2 cellular contexts compared by ENCODE assay signal in the genomic region with DNA sequence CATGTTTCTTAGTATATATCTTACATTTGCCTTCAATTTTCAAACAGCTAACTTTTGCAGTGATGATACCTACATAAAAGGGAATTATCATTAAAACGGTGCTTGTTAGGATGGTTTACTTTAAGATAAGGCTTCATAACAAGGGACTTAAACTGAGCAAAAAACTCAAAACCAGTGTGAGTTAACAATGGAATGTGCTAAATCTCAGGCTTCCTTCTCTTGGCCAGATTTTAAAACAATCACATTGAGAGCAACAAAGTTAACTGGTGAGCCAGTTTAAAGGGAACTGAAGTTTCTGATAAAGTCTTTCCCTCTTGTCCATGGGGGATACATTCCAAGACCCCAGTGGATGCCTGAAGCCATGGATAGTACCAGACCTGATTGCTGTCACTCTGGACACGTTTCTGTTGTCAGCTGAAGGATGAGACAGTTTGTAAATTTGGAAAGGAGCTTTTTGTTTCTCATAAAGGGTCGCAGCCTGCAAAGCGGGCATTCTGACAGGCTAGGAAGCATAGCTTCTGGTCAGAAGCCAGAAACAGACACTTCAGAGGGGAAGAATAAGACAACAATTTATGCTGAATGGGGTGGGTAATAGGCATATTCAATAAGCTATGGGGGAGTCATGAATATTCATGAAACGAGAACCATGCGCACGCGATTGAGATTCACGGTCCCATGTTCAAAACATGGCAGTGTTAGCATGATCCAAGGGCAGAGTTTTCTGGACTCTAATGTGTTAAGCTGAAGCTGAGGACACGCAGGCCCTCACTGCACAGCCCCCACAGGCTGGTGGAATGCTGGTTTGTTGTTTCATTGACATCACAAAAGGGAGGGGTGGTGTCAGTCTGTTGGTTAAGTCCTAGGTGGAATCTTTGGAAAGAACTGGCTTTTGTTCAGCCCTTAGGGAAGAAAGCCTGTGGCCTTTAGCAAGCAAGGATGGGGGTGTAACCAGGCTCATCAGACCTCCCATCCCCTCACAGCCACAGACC.
A peak's percentile ranks its signal among the peaks of the same experiment; 100 is the strongest.
TF ChIP-seq lines count a peak whose summit lies in the region.

No MANE protein-coding gene starts in this region.

TF ChIP-seq in HepG2, 621 proteins besides CTCF, POLR2A, EP300 and RAD21 (continued from another document and continues in another):
- TF ChIP-seq MAZ (IDR thresholded peaks at IDR 0.05; ENCODE audit: borderline replicate concordance, low read depth, low read length), result peak; percentile 69
- no peak for TF ChIP-seq MAZ (CRISPR knock-in tag; IDR thresholded peaks at IDR 0.05; ENCODE audit: low read depth)
- peak; percentile 76 for TF ChIP-seq PATZ1 (CRISPR knock-in tag; IDR thresholded peaks at IDR 0.05)
- peak; percentile 45; the same call in 1 of the 2 replicates for TF ChIP-seq ZMYM4 (CRISPR knock-in tag; IDR thresholded peaks at IDR 0.05)
- TF ChIP-seq SCMH1 (CRISPR knock-in tag; IDR thresholded peaks at IDR 0.05; ENCODE audit: borderline replicate concordance), result no peak
- TF ChIP-seq KAT7 (CRISPR knock-in tag; IDR thresholded peaks at IDR 0.05; ENCODE audit: borderline replicate concordance), result no peak
- no peak for TF ChIP-seq ZNF101 (CRISPR knock-in tag; IDR thresholded peaks at IDR 0.05; ENCODE audit: borderline replicate concordance, low read depth)
- TF ChIP-seq FOXA1 (IDR thresholded peaks at IDR 0.05), result no peak
- peak; percentile 57 for TF ChIP-seq FOXA1 (CRISPR knock-in tag; IDR thresholded peaks at IDR 0.05)
- TF ChIP-seq SOX6 (IDR thresholded peaks at IDR 0.05), result no peak
- TF ChIP-seq SOX6 (CRISPR knock-in tag; IDR thresholded peaks at IDR 0.05), result peak; percentile 45; the same call in 1 of the 2 replicates
- TF ChIP-seq, protein P1, sequence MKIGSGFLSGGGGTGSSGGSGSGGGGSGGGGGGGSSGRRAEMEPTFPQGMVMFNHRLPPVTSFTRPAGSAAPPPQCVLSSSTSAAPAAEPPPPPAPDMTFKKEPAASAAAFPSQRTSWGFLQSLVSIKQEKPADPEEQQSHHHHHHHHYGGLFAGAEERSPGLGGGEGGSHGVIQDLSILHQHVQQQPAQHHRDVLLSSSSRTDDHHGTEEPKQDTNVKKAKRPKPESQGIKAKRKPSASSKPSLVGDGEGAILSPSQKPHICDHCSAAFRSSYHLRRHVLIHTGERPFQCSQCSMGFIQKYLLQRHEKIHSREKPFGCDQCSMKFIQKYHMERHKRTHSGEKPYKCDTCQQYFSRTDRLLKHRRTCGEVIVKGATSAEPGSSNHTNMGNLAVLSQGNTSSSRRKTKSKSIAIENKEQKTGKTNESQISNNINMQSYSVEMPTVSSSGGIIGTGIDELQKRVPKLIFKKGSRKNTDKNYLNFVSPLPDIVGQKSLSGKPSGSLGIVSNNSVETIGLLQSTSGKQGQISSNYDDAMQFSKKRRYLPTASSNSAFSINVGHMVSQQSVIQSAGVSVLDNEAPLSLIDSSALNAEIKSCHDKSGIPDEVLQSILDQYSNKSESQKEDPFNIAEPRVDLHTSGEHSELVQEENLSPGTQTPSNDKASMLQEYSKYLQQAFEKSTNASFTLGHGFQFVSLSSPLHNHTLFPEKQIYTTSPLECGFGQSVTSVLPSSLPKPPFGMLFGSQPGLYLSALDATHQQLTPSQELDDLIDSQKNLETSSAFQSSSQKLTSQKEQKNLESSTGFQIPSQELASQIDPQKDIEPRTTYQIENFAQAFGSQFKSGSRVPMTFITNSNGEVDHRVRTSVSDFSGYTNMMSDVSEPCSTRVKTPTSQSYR (CRISPR knock-in tag; IDR thresholded peaks at IDR 0.05; ENCODE audit: borderline replicate concordance), result peak; percentile 81; the same call in 1 of the 2 replicates
- TF ChIP-seq NCOA2 (CRISPR knock-in tag; IDR thresholded peaks at IDR 0.05), result 0 out of 2 replicates have a peak, but pooled peaks have one; percentile 29
- peak; percentile 33; the same call in 1 of the 2 replicates for TF ChIP-seq TBX2 (CRISPR knock-in tag; IDR thresholded peaks at IDR 0.05; ENCODE audit: borderline replicate concordance)
- peak; percentile 16; the same call in 1 of the 2 replicates for TF ChIP-seq HDAC2 (CRISPR knock-in tag; IDR thresholded peaks at IDR 0.05)
- TF ChIP-seq, protein P2, sequence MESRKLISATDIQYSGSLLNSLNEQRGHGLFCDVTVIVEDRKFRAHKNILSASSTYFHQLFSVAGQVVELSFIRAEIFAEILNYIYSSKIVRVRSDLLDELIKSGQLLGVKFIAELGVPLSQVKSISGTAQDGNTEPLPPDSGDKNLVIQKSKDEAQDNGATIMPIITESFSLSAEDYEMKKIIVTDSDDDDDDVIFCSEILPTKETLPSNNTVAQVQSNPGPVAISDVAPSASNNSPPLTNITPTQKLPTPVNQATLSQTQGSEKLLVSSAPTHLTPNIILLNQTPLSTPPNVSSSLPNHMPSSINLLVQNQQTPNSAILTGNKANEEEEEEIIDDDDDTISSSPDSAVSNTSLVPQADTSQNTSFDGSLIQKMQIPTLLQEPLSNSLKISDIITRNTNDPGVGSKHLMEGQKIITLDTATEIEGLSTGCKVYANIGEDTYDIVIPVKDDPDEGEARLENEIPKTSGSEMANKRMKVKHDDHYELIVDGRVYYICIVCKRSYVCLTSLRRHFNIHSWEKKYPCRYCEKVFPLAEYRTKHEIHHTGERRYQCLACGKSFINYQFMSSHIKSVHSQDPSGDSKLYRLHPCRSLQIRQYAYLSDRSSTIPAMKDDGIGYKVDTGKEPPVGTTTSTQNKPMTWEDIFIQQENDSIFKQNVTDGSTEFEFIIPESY (CRISPR knock-in tag; IDR thresholded peaks at IDR 0.05), result peak; percentile 63
- 0 out of 2 replicates have a peak, but pooled peaks have one; percentile 48 for TF ChIP-seq IRF2 (CRISPR knock-in tag; IDR thresholded peaks at IDR 0.05)
- no peak for TF ChIP-seq CHD2 (IDR thresholded peaks at IDR 0.05; ENCODE audit: low read depth, low read length)
- no peak for TF ChIP-seq ZSCAN31 (CRISPR knock-in tag; IDR thresholded peaks at IDR 0.05; ENCODE audit: low read depth)
- no peak for TF ChIP-seq NRL (CRISPR knock-in tag; IDR thresholded peaks at IDR 0.05; ENCODE audit: borderline replicate concordance)
- TF ChIP-seq CREM (IDR thresholded peaks at IDR 0.05), result peak; percentile 39; the same call in 1 of the 2 replicates
- TF ChIP-seq CREM (CRISPR knock-in tag; IDR thresholded peaks at IDR 0.05), result no peak

TF ChIP-seq in SK-N-SH treated with all-trans-retinoic acid at 6 μM for 48 hours, 23 proteins besides CTCF, POLR2A, EP300 and RAD21 (continued from another document):
- TF ChIP-seq, protein P3, sequence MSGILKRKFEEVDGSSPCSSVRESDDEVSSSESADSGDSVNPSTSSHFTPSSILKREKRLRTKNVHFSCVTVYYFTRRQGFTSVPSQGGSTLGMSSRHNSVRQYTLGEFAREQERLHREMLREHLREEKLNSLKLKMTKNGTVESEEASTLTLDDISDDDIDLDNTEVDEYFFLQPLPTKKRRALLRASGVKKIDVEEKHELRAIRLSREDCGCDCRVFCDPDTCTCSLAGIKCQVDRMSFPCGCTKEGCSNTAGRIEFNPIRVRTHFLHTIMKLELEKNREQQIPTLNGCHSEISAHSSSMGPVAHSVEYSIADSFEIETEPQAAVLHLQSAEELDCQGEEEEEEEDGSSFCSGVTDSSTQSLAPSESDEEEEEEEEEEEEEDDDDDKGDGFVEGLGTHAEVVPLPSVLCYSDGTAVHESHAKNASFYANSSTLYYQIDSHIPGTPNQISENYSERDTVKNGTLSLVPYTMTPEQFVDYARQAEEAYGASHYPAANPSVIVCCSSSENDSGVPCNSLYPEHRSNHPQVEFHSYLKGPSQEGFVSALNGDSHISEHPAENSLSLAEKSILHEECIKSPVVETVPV (CRISPR knock-in tag; IDR thresholded peaks at IDR 0.05), result no peak
- no peak for TF ChIP-seq ZFP3 (CRISPR knock-in tag; IDR thresholded peaks at IDR 0.05)
- no peak for TF ChIP-seq OSR1 (CRISPR knock-in tag; IDR thresholded peaks at IDR 0.05)
- no peak for TF ChIP-seq GLIS3 (CRISPR knock-in tag; IDR thresholded peaks at IDR 0.05)
- TF ChIP-seq TOX (CRISPR knock-in tag; IDR thresholded peaks at IDR 0.05; ENCODE audit: borderline replicate concordance), result no peak
- TF ChIP-seq, protein P4, sequence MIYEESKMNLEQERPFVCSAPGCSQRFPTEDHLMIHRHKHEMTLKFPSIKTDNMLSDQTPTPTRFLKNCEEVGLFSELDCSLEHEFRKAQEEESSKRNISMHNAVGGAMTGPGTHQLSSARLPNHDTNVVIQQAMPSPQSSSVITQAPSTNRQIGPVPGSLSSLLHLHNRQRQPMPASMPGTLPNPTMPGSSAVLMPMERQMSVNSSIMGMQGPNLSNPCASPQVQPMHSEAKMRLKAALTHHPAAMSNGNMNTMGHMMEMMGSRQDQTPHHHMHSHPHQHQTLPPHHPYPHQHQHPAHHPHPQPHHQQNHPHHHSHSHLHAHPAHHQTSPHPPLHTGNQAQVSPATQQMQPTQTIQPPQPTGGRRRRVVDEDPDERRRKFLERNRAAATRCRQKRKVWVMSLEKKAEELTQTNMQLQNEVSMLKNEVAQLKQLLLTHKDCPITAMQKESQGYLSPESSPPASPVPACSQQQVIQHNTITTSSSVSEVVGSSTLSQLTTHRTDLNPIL (CRISPR knock-in tag; IDR thresholded peaks at IDR 0.05; ENCODE audit: low read depth), result no peak
- TF ChIP-seq ZC3H10 (CRISPR knock-in tag; IDR thresholded peaks at IDR 0.05), result no peak
- TF ChIP-seq ISL1 (CRISPR knock-in tag; IDR thresholded peaks at IDR 0.05), result no peak
- no peak for TF ChIP-seq ZFP30 (CRISPR knock-in tag; IDR thresholded peaks at IDR 0.05)
- no peak for TF ChIP-seq SNAI2 (CRISPR knock-in tag; IDR thresholded peaks at IDR 0.05)
